Comparison of ENCODE assay signal across 20 cellular contexts in the genomic region with DNA sequence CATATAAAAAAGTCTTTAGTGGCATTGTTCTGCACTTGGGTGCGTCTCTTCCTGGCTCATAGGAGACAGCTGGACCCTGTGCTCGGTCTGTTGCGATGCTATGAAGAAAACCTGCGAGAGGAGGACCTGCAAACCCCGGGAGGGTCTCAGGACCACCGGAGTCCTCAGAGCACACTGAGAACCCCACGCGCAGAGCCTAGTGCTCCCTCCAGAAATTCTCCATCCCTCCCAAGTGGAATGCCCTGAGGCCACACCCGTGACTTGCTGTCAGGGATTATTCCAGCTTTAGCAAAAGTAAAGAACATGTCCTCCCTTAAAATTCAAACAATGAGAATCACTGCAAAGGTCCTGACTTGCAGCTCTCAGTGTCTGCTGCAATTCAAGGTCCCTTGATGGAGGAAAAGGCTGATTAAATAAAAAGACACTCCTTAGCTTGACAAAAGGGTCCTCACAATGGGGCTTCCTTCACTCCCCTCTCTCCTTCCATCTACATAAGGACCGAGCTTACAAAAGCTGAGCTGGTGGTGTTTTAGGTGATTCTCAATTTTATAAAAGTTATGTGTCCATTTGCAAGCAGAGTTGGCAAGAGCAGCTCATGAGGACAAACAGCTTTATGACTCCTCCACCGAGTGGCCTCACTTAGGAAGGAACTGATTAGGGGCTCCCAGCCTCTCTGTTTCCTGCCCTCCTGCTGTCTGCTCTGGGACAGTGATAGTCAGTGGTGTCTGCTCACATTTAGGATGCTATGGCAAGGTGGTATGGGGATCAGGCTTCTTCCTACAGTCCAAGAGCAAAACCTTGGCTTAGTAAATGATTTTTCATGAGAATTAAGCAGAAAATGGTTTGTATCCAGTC.
DNase-seq lines count a peak whose midpoint lies in the region; ATAC-seq and TF ChIP-seq lines count a peak whose summit lies in the region.
"Had no signal": no experiment of that assay in that cellular context is flagged by ENCODE, and none has a peak within 500 bp of the region (broad histone marks: within the 10 kb centered on the region; RNA-seq: fewer than 3 reads in every experiment).

No MANE protein-coding gene starts in this region.

- no peak overlapping the region for H3K4me3 Mint-ChIP-seq in T-helper 1 cell treated with Interleukin-12 subunit alpha and Interleukin-12 subunit beta and Interleukin-4 antibody, amounts not matched to agents 30 μg/mL and 1 μg/mL, for 36 hours
- H3K4me3 Mint-ChIP-seq in CD8-positive, alpha-beta T cell: no peak overlapping the region
- peak overlapping the region in 3 of 10 donors; percentile 36 to 41 (median 38) for H3K4me3 Mint-ChIP-seq in naive thymus-derived CD4-positive, alpha-beta T cell

- DNase-seq in T-helper 1 cell: no peak
- no peak for DNase-seq in CD8-positive, alpha-beta T cell
- DNase-seq in caudate nucleus (lab: John Stamatoyannopoulos, UW): no peak
- no peak for DNase-seq in naive thymus-derived CD4-positive, alpha-beta T cell
- no peak for DNase-seq in globus pallidus (ENCODE audit: low spot score)
- DNase-seq in foreskin fibroblast: no peak
- DNase-seq: foreskin melanocyte; left ventricle myocardium superior; NCI-H2081 treated with DMSO at 0.1 percent for 48 hours; NCI-H526 treated with DMSO at 0.1 percent for 48 hours; PC-3; stimulated activated naive CD8-positive, alpha-beta T cell treated with anti-CD3 and anti-CD28 coated beads, Interleukin-15, Interleukin-2, amounts not matched to agents 100 U/mL and 50 U/mL, for 24 hours; upper lobe of right lung had no signal

- CTCF ChIA-PET in CD8-positive, alpha-beta T cell (lab: Charles Lee): interaction anchor here (0.9 to 1.6 kb wide), 3 partner anchors 89 to 230 kb away, joined by 3 to 7 read pairs (median 3); no protein-coding TSS in a partner anchor
- CTCF ChIA-PET in naive thymus-derived CD4-positive, alpha-beta T cell (lab: Charles Lee): interaction anchor here (0.9 to 1.2 kb wide), 2 partner anchors 108 to 176 kb away, joined by 3 read pairs; no protein-coding TSS in a partner anchor

- no peak overlapping the region for H3K4me3 ChIP-seq in CD8-positive, alpha-beta T cell (ENCODE audit: low read depth, low read length)
- no peak overlapping the region for H3K4me3 ChIP-seq in naive thymus-derived CD4-positive, alpha-beta T cell (ENCODE audit: low read length)
- H3K4me3 ChIP-seq in foreskin fibroblast (ENCODE audit: low read depth in 1 of 2, low read length in 2 of 2): no peak overlapping the region
- H3K4me3 ChIP-seq: cardiac muscle cell, SK-N-MC, smooth muscle cell, upper lobe of right lung had no signal

- H3K9me3 Mint-ChIP-seq in T-helper 1 cell treated with Interleukin-12 subunit alpha and Interleukin-12 subunit beta and Interleukin-4 antibody, amounts not matched to agents 30 μg/mL and 1 μg/mL, for 36 hours: peaks cover 11% of the 10 kb centered on the region
- no peaks in the 10 kb centered on the region for H3K9me3 Mint-ChIP-seq in CD8-positive, alpha-beta T cell
- peaks cover 0 to 15% (median 3%) of the 10 kb centered on the region in 11 donors for H3K9me3 Mint-ChIP-seq in naive thymus-derived CD4-positive, alpha-beta T cell

- intact Hi-C loops in CD8-positive, alpha-beta T cell (cut with DNase I, micrococcal nuclease): loop anchor here (2.0 kb wide), 2 partner anchors 107 to 137 kb away; partner anchors contain the start of genes MPC1 (in 1 of the 2) and RPS6KA2 (in 1 of the 2)
- intact Hi-C loops in naive thymus-derived CD4-positive, alpha-beta T cell (cut with micrococcal nuclease): loop anchor here (2.0 to 5.0 kb wide), 2 partner anchors 467 to 468 kb away; partner anchors contain the start of gene RNASET2 (in 2 of the 2)

- no peak for ATAC-seq in CD8-positive, alpha-beta T cell
- no peak for ATAC-seq in naive thymus-derived CD4-positive, alpha-beta T cell
- ATAC-seq in GM21447 (IDR thresholded peaks at IDR 0.05; ENCODE audit: unreplicated experiment): no peak
- ATAC-seq: PC-3; stimulated activated naive CD8-positive, alpha-beta T cell treated with anti-CD3 and anti-CD28 coated beads, Interleukin-15, Interleukin-2, amounts not matched to agents 100 U/mL and 50 U/mL, for 24 hours; upper lobe of right lung had no signal

- no peaks in the 10 kb centered on the region for H3K36me3 ChIP-seq in CD8-positive, alpha-beta T cell (ENCODE audit: insufficient read depth, low read length)
- H3K36me3 ChIP-seq in naive thymus-derived CD4-positive, alpha-beta T cell (ENCODE audit: control insufficient read depth in 2 of 3, insufficient read depth in 3 of 3, low read length in 3 of 3): no peaks in the 10 kb centered on the region
- H3K36me3 ChIP-seq: cardiac muscle cell had no signal

- H3K27ac ChIP-seq in CD8-positive, alpha-beta T cell (ENCODE audit: low read depth, low read length): no peak overlapping the region
- peak overlapping the region; percentile 24 for H3K27ac ChIP-seq in caudate nucleus (ENCODE audit: low read depth, low read length)
- no peak overlapping the region for H3K27ac ChIP-seq in naive thymus-derived CD4-positive, alpha-beta T cell (ENCODE audit: low read depth, low read length)
- H3K27ac ChIP-seq: 22Rv1, cardiac muscle cell had no signal

- POLR2A ChIA-PET in CD8-positive, alpha-beta T cell (lab: Charles Lee): interaction anchor here (1.0 to 1.9 kb wide), 5 partner anchors 11 to 137 kb away, joined by 3 to 9 read pairs (median 3); partner anchors contain the start of gene RPS6KA2
- POLR2A ChIA-PET in naive thymus-derived CD4-positive, alpha-beta T cell (lab: Charles Lee): interaction anchor here (0.9 to 2.3 kb wide), 6 partner anchors 71 to 147 kb away, joined by 3 to 15 read pairs (median 10); partner anchors contain the start of genes RPS6KA2 and SFT2D1

- peaks cover 19% of the 10 kb centered on the region for H3K4me1 ChIP-seq in CD8-positive, alpha-beta T cell (ENCODE audit: insufficient read depth, low read length)
- peaks cover 17 to 18% of the 10 kb centered on the region in 2 donors for H3K4me1 ChIP-seq in naive thymus-derived CD4-positive, alpha-beta T cell (ENCODE audit: control insufficient read depth in 2 of 2, insufficient read depth in 2 of 2, low read length in 2 of 2)

- peaks cover 14% of the 10 kb centered on the region for H3K4me1 Mint-ChIP-seq in T-helper 1 cell treated with Interleukin-12 subunit alpha and Interleukin-12 subunit beta and Interleukin-4 antibody, amounts not matched to agents 30 μg/mL and 1 μg/mL, for 36 hours (ENCODE audit: low read depth)
- peaks cover 25% of the 10 kb centered on the region for H3K4me1 Mint-ChIP-seq in CD8-positive, alpha-beta T cell (ENCODE audit: low read depth)
- peaks cover 9 to 35% (median 27%) of the 10 kb centered on the region in 7 donors for H3K4me1 Mint-ChIP-seq in naive thymus-derived CD4-positive, alpha-beta T cell

- no peak for TF ChIP-seq CTCF in CD8-positive, alpha-beta T cell (IDR thresholded peaks at IDR 0.05)
- TF ChIP-seq CTCF in foreskin fibroblast (IDR thresholded peaks at IDR 0.05; ENCODE audit: low read depth, low read length): no peak

- peaks cover 4% of the 10 kb centered on the region for H3K27me3 Mint-ChIP-seq in T-helper 1 cell treated with Interleukin-12 subunit alpha and Interleukin-12 subunit beta and Interleukin-4 antibody, amounts not matched to agents 30 μg/mL and 1 μg/mL, for 36 hours (ENCODE audit: low read depth)
- no peaks in the 10 kb centered on the region for H3K27me3 Mint-ChIP-seq in CD8-positive, alpha-beta T cell (ENCODE audit: low read depth)
- no peaks in the 10 kb centered on the region for H3K27me3 Mint-ChIP-seq in naive thymus-derived CD4-positive, alpha-beta T cell
- H3K27me3 Mint-ChIP-seq: progenitor cell of endocrine pancreas had no signal

- H3K27me3 ChIP-seq in CD8-positive, alpha-beta T cell (ENCODE audit: insufficient read depth, low read length): no peaks in the 10 kb centered on the region
- no peaks in the 10 kb centered on the region for H3K27me3 ChIP-seq in naive thymus-derived CD4-positive, alpha-beta T cell (ENCODE audit: control insufficient read depth in 2 of 2, insufficient read depth in 2 of 2, low read length in 2 of 2)
- H3K27me3 ChIP-seq: cardiac muscle cell, upper lobe of right lung had no signal

- H3K36me3 Mint-ChIP-seq in T-helper 1 cell treated with Interleukin-12 subunit alpha and Interleukin-12 subunit beta and Interleukin-4 antibody, amounts not matched to agents 30 μg/mL and 1 μg/mL, for 36 hours (ENCODE audit: low read depth): peaks cover 10% of the 10 kb centered on the region
- H3K36me3 Mint-ChIP-seq in CD8-positive, alpha-beta T cell: no peaks in the 10 kb centered on the region
- peaks cover 0 to 24% (median 7%) of the 10 kb centered on the region in 5 donors for H3K36me3 Mint-ChIP-seq in naive thymus-derived CD4-positive, alpha-beta T cell

- no peaks in the 10 kb centered on the region for H3K9me3 ChIP-seq in CD8-positive, alpha-beta T cell (ENCODE audit: low read length)
- H3K9me3 ChIP-seq in naive thymus-derived CD4-positive, alpha-beta T cell (ENCODE audit: control insufficient read depth in 2 of 3, low read length in 3 of 3): no peaks in the 10 kb centered on the region
- H3K9me3 ChIP-seq: upper lobe of right lung had no signal

- H3K27ac Mint-ChIP-seq in T-helper 1 cell treated with Interleukin-12 subunit alpha and Interleukin-12 subunit beta and Interleukin-4 antibody, amounts not matched to agents 30 μg/mL and 1 μg/mL, for 36 hours: peak overlapping the region; percentile 65
- peak overlapping the region; percentile 30 for H3K27ac Mint-ChIP-seq in CD8-positive, alpha-beta T cell
- peak overlapping the region; percentile 58 to 95 (median 81) for H3K27ac Mint-ChIP-seq in naive thymus-derived CD4-positive, alpha-beta T cell
- H3K27ac Mint-ChIP-seq: progenitor cell of endocrine pancreas had no signal

Comparison
In these comparisons a context has a peak if more than half of its experiments do, and no peak if none do; other contexts are left out.
1. H3K27ac Mint-ChIP-seq: peak in every context shown above with its lines; median percentile 81 in naive thymus-derived CD4-positive, alpha-beta T cell; 65 in T-helper 1 cell treated with Interleukin-12 subunit alpha and Interleukin-12 subunit beta and Interleukin-4 antibody, amounts not matched to agents 30 μg/mL and 1 μg/mL, for 36 hours; 30 in CD8-positive, alpha-beta T cell.